27 cellular contexts compared by ENCODE assay signal in the genomic region with DNA sequence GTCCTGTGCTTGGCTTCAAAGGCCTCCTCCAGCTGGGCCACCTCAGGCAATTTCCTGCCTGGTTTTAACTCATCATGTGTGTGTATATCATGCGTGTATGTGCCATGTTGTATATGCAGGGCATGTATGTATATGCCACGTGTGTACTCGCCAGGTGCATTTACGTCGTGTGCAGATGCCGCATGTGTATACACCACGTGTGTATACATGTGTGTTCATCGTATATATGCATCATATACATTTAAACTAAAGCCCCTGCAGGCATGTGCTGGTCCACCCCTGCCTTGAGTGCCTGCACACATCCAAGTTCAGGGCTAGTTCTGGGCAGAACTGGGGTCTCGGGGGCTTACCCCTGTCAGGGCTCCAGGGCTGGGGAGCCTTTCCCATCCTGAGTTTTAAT. TPM values are rescaled to one million over a fixed set of nuclear protein-coding genes. Genes with fewer than 3 reads are reported as not detected.
"Had no signal": no experiment of that assay in that cellular context is flagged by ENCODE, and none has a peak within 500 bp of the region (broad histone marks: within the 10 kb centered on the region; RNA-seq: fewer than 3 reads in every experiment).

No MANE protein-coding gene starts in this region.

- FAIRE-seq: astrocyte, bronchial epithelial cell, frontal cortex had no signal

- H3K4me3 ChIP-seq: coronary artery, dorsolateral prefrontal cortex had no signal

- DNase-seq: activated CD4-positive, alpha-beta memory T cell treated with anti-CD3 and anti-CD28 coated beads, Interleukin-2, amount 10 ng/mL, durations not matched to agents 7 days and 5 days; activated CD4-positive, alpha-beta T cell treated with anti-CD3 and anti-CD28 coated beads for 1 hour; activated CD4-positive, alpha-beta T cell treated with anti-CD3 and anti-CD28 coated beads for 4 hours; activated CD4-positive, alpha-beta T cell treated with anti-CD3 and anti-CD28 coated beads, Interleukin-2, amount 10 ng/mL, durations not matched to agents 7 days and 5 days; activated CD4-positive, alpha-beta T cell treated with anti-CD3 and anti-CD28 coated beads, Interleukin-2, amount 50 U/mL, for 4 hours; activated CD4-positive, CD25-positive, alpha-beta regulatory T cell; activated effector memory CD4-positive, alpha-beta T cell treated with Interleukin-2 at 50 U/mL for 16 hours; activated gamma-delta T cell treated with Interleukin-2 at 50 U/mL for 16 hours; activated naive CD4-positive, alpha-beta T cell treated with anti-CD3 and anti-CD28 coated beads, Interleukin-2, amount 50 U/mL, for 16 hours; activated naive CD4-positive, alpha-beta T cell treated with Interleukin-2 at 50 U/mL for 16 hours; activated T-cell treated with anti-CD3 and anti-CD28 coated beads, Interleukin-2, amount 50 U/mL, for 4 hours; amniotic stem cell; anterior cingulate cortex; brain microvascular endothelial cell; dorsolateral prefrontal cortex; effector memory CD4-positive, alpha-beta T cell; endodermal cell; foreskin fibroblast; T-helper 1 cell; T-helper 17 cell; T1000 had no signal

- ATAC-seq: activated T-cell treated with anti-CD3 and anti-CD28 coated beads, Interleukin-2, amount 50 U/mL, for 4 hours; activated T-helper 17 cell treated with anti-CD3 and anti-CD28 coated beads, Interleukin-2, amount 50 U/mL, for 72 hours; esophagus mucosa; T-helper 17 cell had no signal

- H3K27me3 ChIP-seq: brain microvascular endothelial cell had no signal

- H3K27ac ChIP-seq: brain microvascular endothelial cell, coronary artery, dorsolateral prefrontal cortex had no signal

- H3K36me3 ChIP-seq: brain microvascular endothelial cell had no signal

RNA-seq across cellular contexts. Expression of gene SMOC2, which starts 54.0 kb away (rescaled TPM):
- total RNA-seq: activated CD4-positive, alpha-beta memory T cell treated with anti-CD3 and anti-CD28 coated beads, Interleukin-2, amount 10 ng/mL, durations not matched to agents 7 days and 5 days; activated CD4-positive, alpha-beta T cell treated with anti-CD3 and anti-CD28 coated beads, Interleukin-2, amount 10 ng/mL, durations not matched to agents 7 days and 5 days; activated T-helper 17 cell treated with anti-CD3 and anti-CD28 coated beads, Interleukin-2, amount 50 U/mL, for 72 hours; T-helper 17 cell had no signal
